34 cellular contexts compared by ENCODE assay signal in genomic region chr17:11356371-11356770, GRCh38.
"Had no signal": no experiment of that assay in that cellular context is flagged by ENCODE, and none has a peak within 500 bp of the region (broad histone marks: within the 10 kb centered on the region; RNA-seq: fewer than 3 reads in every experiment).

No MANE protein-coding gene starts in this region.

- H3K4me3 Mint-ChIP-seq: activated B cell treated with CpG ODN at 0.5 μM for 24 hours; activated CD4-positive, alpha-beta memory T cell treated with anti-CD3 and anti-CD28 coated beads for 36 hours; activated CD4-positive, alpha-beta T cell treated with anti-CD3 and anti-CD28 coated beads, Interleukin-2, amount 10 ng/mL, durations not matched to agents 24 days and 14 days; activated CD8-positive, alpha-beta memory T cell treated with anti-CD3 and anti-CD28 coated beads, Interleukin-2, amount 10 ng/mL, durations not matched to agents 7 days and 5 days; activated CD8-positive, alpha-beta T cell treated with anti-CD3 and anti-CD28 coated beads, Interleukin-2, amount 10 ng/mL, durations not matched to agents 7 days and 5 days; activated naive CD4-positive, alpha-beta T cell treated with anti-CD3 and anti-CD28 coated beads, Interleukin-2, amount 10 ng/mL, durations not matched to agents 7 days and 5 days; activated naive CD4-positive, alpha-beta T cell treated with anti-CD3 and anti-CD28 coated beads, Interleukin-2, amount 50 U/mL, for 24 hours; activated naive CD8-positive, alpha-beta T cell; activated naive CD8-positive, alpha-beta T cell treated with anti-CD3 and anti-CD28 coated beads, Interleukin-2, amount 10 ng/mL, durations not matched to agents 7 days and 5 days; activated naive CD8-positive, alpha-beta T cell treated with anti-CD3 and anti-CD28 coated beads, Interleukin-2, amount 50 U/mL, for 24 hours; activated T-cell treated with anti-CD3 and anti-CD28 coated beads, Interleukin-2, amount 50 U/mL, for 24 hours; brain; T-helper 1 cell treated with Interleukin-12 subunit alpha and Interleukin-12 subunit beta and Interleukin-4 antibody, amounts not matched to agents 30 μg/mL and 1 μg/mL, for 36 hours; T-helper 2 cell treated with Interferon-gamma antibody and Interleukin-4, amounts not matched to agents 5 μg/mL and 100 μg/mL, for 36 hours had no signal

- H3K9me3 ChIP-seq: ascending aorta had no signal

- H3K27me3 ChIP-seq: ascending aorta, cardiac muscle cell had no signal

- H3K27me3 Mint-ChIP-seq: activated B cell treated with CpG ODN at 0.5 μM for 24 hours; activated CD4-positive, alpha-beta memory T cell treated with anti-CD3 and anti-CD28 coated beads for 36 hours; activated CD4-positive, alpha-beta T cell treated with anti-CD3 and anti-CD28 coated beads, Interleukin-2, amount 10 ng/mL, durations not matched to agents 24 days and 14 days; activated CD8-positive, alpha-beta memory T cell treated with anti-CD3 and anti-CD28 coated beads, Interleukin-2, amount 10 ng/mL, durations not matched to agents 7 days and 5 days; activated naive CD4-positive, alpha-beta T cell treated with anti-CD3 and anti-CD28 coated beads, Interleukin-2, amount 10 ng/mL, durations not matched to agents 7 days and 5 days; activated naive CD8-positive, alpha-beta T cell treated with anti-CD3 and anti-CD28 coated beads, Interleukin-2, amount 10 ng/mL, durations not matched to agents 7 days and 5 days; activated naive CD8-positive, alpha-beta T cell treated with anti-CD3 and anti-CD28 coated beads, Interleukin-2, amount 50 U/mL, for 24 hours; activated T-cell treated with anti-CD3 and anti-CD28 coated beads, Interleukin-2, amount 50 U/mL, for 24 hours had no signal

- H3K4me3 ChIP-seq: ascending aorta, cardiac muscle cell had no signal

- H3K4me1 ChIP-seq: ascending aorta had no signal

- H3K36me3 ChIP-seq: ascending aorta, cardiac muscle cell had no signal

- ATAC-seq: activated CD8-positive, alpha-beta memory T cell treated with anti-CD3 and anti-CD28 coated beads, Interleukin-2, amount 10 ng/mL, durations not matched to agents 7 days and 5 days; activated CD8-positive, alpha-beta T cell treated with anti-CD3 and anti-CD28 coated beads, Interleukin-2, amount 10 ng/mL, durations not matched to agents 7 days and 5 days; activated naive CD8-positive, alpha-beta T cell treated with anti-CD3 and anti-CD28 coated beads, Interleukin-2, amount 50 U/mL, for 24 hours had no signal

- H3K36me3 Mint-ChIP-seq: activated CD4-positive, alpha-beta memory T cell treated with anti-CD3 and anti-CD28 coated beads for 36 hours; activated CD8-positive, alpha-beta memory T cell treated with anti-CD3 and anti-CD28 coated beads, Interleukin-2, amount 10 ng/mL, durations not matched to agents 7 days and 5 days; activated naive CD4-positive, alpha-beta T cell treated with anti-CD3 and anti-CD28 coated beads, Interleukin-2, amount 10 ng/mL, durations not matched to agents 7 days and 5 days; activated naive CD4-positive, alpha-beta T cell treated with anti-CD3 and anti-CD28 coated beads, Interleukin-2, amount 50 U/mL, for 24 hours; activated naive CD8-positive, alpha-beta T cell; activated naive CD8-positive, alpha-beta T cell treated with anti-CD3 and anti-CD28 coated beads, Interleukin-2, amount 10 ng/mL, durations not matched to agents 7 days and 5 days; brain had no signal

- DNase-seq: activated B cell treated with CpG ODN at 0.5 μM for 24 hours; activated CD4-positive, alpha-beta memory T cell treated with anti-CD3 and anti-CD28 coated beads for 36 hours; activated CD4-positive, alpha-beta T cell treated with anti-CD3 and anti-CD28 coated beads for 4 hours; activated CD4-positive, alpha-beta T cell treated with anti-CD3 and anti-CD28 coated beads, Interleukin-2, amount 10 ng/mL, durations not matched to agents 24 days and 14 days; activated CD4-positive, alpha-beta T cell treated with anti-CD3 and anti-CD28 coated beads, Interleukin-2, amount 50 U/mL, for 1 hour; activated CD4-positive, alpha-beta T cell treated with anti-CD3 and anti-CD28 coated beads, Interleukin-2, amount 50 U/mL, for 4 hours; activated CD4-positive, CD25-positive, alpha-beta regulatory T cell treated with anti-CD3 and anti-CD28 coated beads, Interleukin-2, amount 50 U/mL, for 72 hours; activated CD8-positive, alpha-beta memory T cell treated with anti-CD3 and anti-CD28 coated beads for 24 hours; activated CD8-positive, alpha-beta memory T cell treated with anti-CD3 and anti-CD28 coated beads, Interleukin-2, amount 10 ng/mL, durations not matched to agents 7 days and 5 days; activated CD8-positive, alpha-beta memory T cell treated with anti-CD3 and anti-CD28 coated beads, Interleukin-2, amount 50 U/mL, for 48 hours; activated CD8-positive, alpha-beta T cell treated with anti-CD3 and anti-CD28 coated beads, Interleukin-2, amount 10 ng/mL, durations not matched to agents 7 days and 5 days; activated effector memory CD4-positive, alpha-beta T cell treated with Interleukin-2 at 50 U/mL for 16 hours; activated gamma-delta T cell; activated naive CD4-positive, alpha-beta T cell treated with anti-CD3 and anti-CD28 coated beads, Interleukin-2, amount 10 ng/mL, durations not matched to agents 7 days and 5 days; activated naive CD4-positive, alpha-beta T cell treated with Interleukin-2 at 50 U/mL for 16 hours; activated naive CD8-positive, alpha-beta T cell treated with anti-CD3 and anti-CD28 coated beads, Interleukin-2, amount 10 ng/mL, durations not matched to agents 7 days and 5 days; activated naive CD8-positive, alpha-beta T cell treated with anti-CD3 and anti-CD28 coated beads, Interleukin-2, amount 50 U/mL, for 24 hours; activated T-cell treated with anti-CD3 and anti-CD28 coated beads, Interleukin-2, amount 50 U/mL, for 24 hours; activated T-cell treated with anti-CD3 and anti-CD28 coated beads, Interleukin-2, amount 50 U/mL, for 48 hours; amygdala; anterior cingulate cortex; central memory CD4-positive, alpha-beta T cell; T-helper 1 cell; T-helper 2 cell; T-helper 9 cell had no signal

- H3K27ac ChIP-seq: ascending aorta, cardiac muscle cell, VCaP had no signal

- H3K27ac Mint-ChIP-seq: activated B cell treated with CpG ODN at 0.5 μM for 24 hours; activated CD4-positive, alpha-beta memory T cell treated with anti-CD3 and anti-CD28 coated beads for 36 hours; activated CD4-positive, alpha-beta T cell treated with anti-CD3 and anti-CD28 coated beads, Interleukin-2, amount 10 ng/mL, durations not matched to agents 24 days and 14 days; activated CD8-positive, alpha-beta memory T cell treated with anti-CD3 and anti-CD28 coated beads, Interleukin-2, amount 10 ng/mL, durations not matched to agents 7 days and 5 days; activated CD8-positive, alpha-beta T cell treated with anti-CD3 and anti-CD28 coated beads, Interleukin-2, amount 10 ng/mL, durations not matched to agents 7 days and 5 days; activated naive CD4-positive, alpha-beta T cell treated with anti-CD3 and anti-CD28 coated beads, Interleukin-2, amount 10 ng/mL, durations not matched to agents 7 days and 5 days; activated naive CD4-positive, alpha-beta T cell treated with anti-CD3 and anti-CD28 coated beads, Interleukin-2, amount 50 U/mL, for 24 hours; activated naive CD8-positive, alpha-beta T cell; activated naive CD8-positive, alpha-beta T cell treated with anti-CD3 and anti-CD28 coated beads, Interleukin-2, amount 10 ng/mL, durations not matched to agents 7 days and 5 days; activated naive CD8-positive, alpha-beta T cell treated with anti-CD3 and anti-CD28 coated beads, Interleukin-2, amount 50 U/mL, for 24 hours; activated T-cell treated with anti-CD3 and anti-CD28 coated beads, Interleukin-2, amount 50 U/mL, for 24 hours; activated T-helper 2 cell treated with anti-CD3 and anti-CD28 coated beads, Interferon-gamma antibody, Interleukin-2, Interleukin-4, amounts not matched to agents 10 μg/mL and 5 μg/mL and 100 μg/mL, durations not matched to agents 14 hours and 24 hours and 36 hours; brain; T-helper 1 cell treated with Interleukin-12 subunit alpha and Interleukin-12 subunit beta and Interleukin-4 antibody, amounts not matched to agents 30 μg/mL and 1 μg/mL, for 36 hours; T-helper 2 cell treated with Interferon-gamma antibody and Interleukin-4, amounts not matched to agents 5 μg/mL and 100 μg/mL, for 36 hours had no signal

- H3K4me1 Mint-ChIP-seq: activated B cell treated with CpG ODN at 0.5 μM for 24 hours; activated CD4-positive, alpha-beta T cell treated with anti-CD3 and anti-CD28 coated beads, Interleukin-2, amount 10 ng/mL, durations not matched to agents 24 days and 14 days; activated CD8-positive, alpha-beta memory T cell treated with anti-CD3 and anti-CD28 coated beads, Interleukin-2, amount 10 ng/mL, durations not matched to agents 7 days and 5 days; activated naive CD4-positive, alpha-beta T cell treated with anti-CD3 and anti-CD28 coated beads, Interleukin-2, amount 10 ng/mL, durations not matched to agents 7 days and 5 days; activated naive CD4-positive, alpha-beta T cell treated with anti-CD3 and anti-CD28 coated beads, Interleukin-2, amount 50 U/mL, for 24 hours; activated naive CD8-positive, alpha-beta T cell treated with anti-CD3 and anti-CD28 coated beads, Interleukin-2, amount 10 ng/mL, durations not matched to agents 7 days and 5 days; activated naive CD8-positive, alpha-beta T cell treated with anti-CD3 and anti-CD28 coated beads, Interleukin-2, amount 50 U/mL, for 24 hours; brain had no signal
